ENCODE assay signal across 8 cellular contexts in the genomic region with DNA sequence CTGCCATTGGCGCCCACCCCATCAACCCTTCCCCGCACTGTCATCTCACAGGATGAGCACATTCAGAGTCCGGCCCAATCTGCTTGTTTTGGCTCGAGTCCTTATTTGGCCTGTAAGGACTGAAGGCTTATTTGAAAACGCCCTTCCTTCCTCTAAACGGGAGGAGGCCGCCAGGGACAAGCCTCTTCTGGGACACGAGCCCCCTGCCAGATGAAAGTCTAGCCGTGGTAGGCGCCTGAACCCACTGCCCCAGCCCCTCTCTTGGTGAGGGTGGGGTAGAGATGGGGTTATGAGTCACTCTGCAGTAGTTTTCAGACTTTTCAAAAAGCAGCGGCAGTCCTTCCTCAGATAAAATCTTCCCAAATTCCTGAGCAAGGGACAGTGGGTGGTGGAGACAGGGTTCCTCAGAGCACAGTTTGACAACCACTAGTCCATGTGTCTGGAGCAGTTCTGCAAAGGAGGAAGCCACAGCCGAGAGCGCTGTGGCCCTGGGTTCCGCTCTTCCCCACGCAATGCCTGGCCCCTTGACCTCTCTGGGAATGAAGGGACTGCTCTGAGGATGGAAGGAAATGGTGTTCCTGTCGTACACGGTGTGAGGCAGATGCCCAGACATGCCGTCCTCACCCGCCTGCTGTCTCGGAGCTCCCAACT. TPM values are rescaled to one million over a fixed set of nuclear protein-coding genes. Genes with fewer than 3 reads are reported as not detected.
A peak's percentile ranks its signal among the peaks of the same experiment; 100 is the strongest.
DNase-seq lines count a peak whose midpoint lies in the region; ATAC-seq and TF ChIP-seq lines count a peak whose summit lies in the region.

No MANE protein-coding gene starts in this region.

- CTCF ChIA-PET in activated CD4-positive, alpha-beta memory T cell treated with anti-CD3 and anti-CD28 coated beads for 36 hours (lab: Charles Lee): interaction anchor here (0.7 to 5.5 kb wide), 7 partner anchors 9 to 124 kb away, joined by 3 to 34 read pairs (median 4); no protein-coding TSS in a partner anchor

- H3K27ac Mint-ChIP-seq in activated CD4-positive, alpha-beta memory T cell treated with anti-CD3 and anti-CD28 coated beads for 36 hours: peak overlapping the region; percentile 99

- H3K36me3 Mint-ChIP-seq in activated CD4-positive, alpha-beta memory T cell treated with anti-CD3 and anti-CD28 coated beads for 36 hours: peaks cover 97% of the 10 kb centered on the region

- H3K4me3 ChIP-seq in heart left ventricle: peak overlapping the region in 5 of 12 donors; percentile 1 to 44 (median 5)
- H3K4me3 ChIP-seq in skin epidermis: peak overlapping the region in 2 of 7 experiments; percentile 3 to 5

- ATAC-seq in heart left ventricle (peak in 3 of 4 donors; percentile 30 to 42 (median 34)), HG02970 (IDR thresholded peaks at IDR 0.05; ENCODE audit: low FRiP score, unreplicated experiment) (no peak), left colon (no peak)

- no peak for TF ChIP-seq POLR2A in heart left ventricle (IDR thresholded peaks at IDR 0.05)

- no peaks in the 10 kb centered on the region for H3K9me3 Mint-ChIP-seq in activated CD4-positive, alpha-beta memory T cell treated with anti-CD3 and anti-CD28 coated beads for 36 hours

- H3K9me3 ChIP-seq in heart left ventricle: no peaks in the 10 kb centered on the region

- no peaks in the 10 kb centered on the region for H3K27me3 Mint-ChIP-seq in activated CD4-positive, alpha-beta memory T cell treated with anti-CD3 and anti-CD28 coated beads for 36 hours

- DNase-seq in NCI-H2029 (lab: John Stamatoyannopoulos, UW): peak; percentile 23
- no peak for DNase-seq in NCI-H2029 treated with DMSO at 0.1 percent for 48 hours (lab: John Stamatoyannopoulos, UW)
- DNase-seq in activated CD4-positive, alpha-beta memory T cell treated with anti-CD3 and anti-CD28 coated beads for 36 hours: peak; percentile 40
- DNase-seq in heart left ventricle: peak in 4 of 5 donors; percentile 78 to 89 (median 82)
- no peak for DNase-seq in NCI-H526 (lab: John Stamatoyannopoulos, UW)
- DNase-seq in left colon: no peak

- no peaks in the 10 kb centered on the region for H3K27me3 ChIP-seq in heart left ventricle

- POLR2A ChIA-PET in activated CD4-positive, alpha-beta memory T cell treated with anti-CD3 and anti-CD28 coated beads for 36 hours (lab: Charles Lee): interaction anchor here (0.9 to 5.2 kb wide), 11 partner anchors 9 to 121 kb away, joined by 3 to 39 read pairs (median 7); partner anchors contain the start of gene MYH9

- intact Hi-C loops in activated CD4-positive, alpha-beta memory T cell treated with anti-CD3 and anti-CD28 coated beads for 36 hours (cut with micrococcal nuclease): loop anchor here (1.0 to 5.0 kb wide), 3 partner anchors 9 to 173 kb away; no protein-coding TSS in a partner anchor
- intact Hi-C loops in heart left ventricle (cut with DNase I): loop anchor here in 8 of 10 donors (2.0 to 5.0 kb wide), 3 partner anchors 37 to 57 kb away; partner anchors contain the start of gene MYH9 (in 4 of the 8)
- intact Hi-C loops in left colon (cut with DNase I, micrococcal nuclease): no loop called here

- H3K27ac ChIP-seq in heart left ventricle: peak overlapping the region; percentile 89 to 100 (median 94)
- H3K27ac ChIP-seq in skin epidermis: peak overlapping the region; percentile 19 to 99 (median 89)

- no peak for TF ChIP-seq CTCF in heart left ventricle (IDR thresholded peaks at IDR 0.05)

- H3K4me1 ChIP-seq in heart left ventricle: peaks cover 71 to 100% (median 100%) of the 10 kb centered on the region in 12 donors

- H3K36me3 ChIP-seq in heart left ventricle: peaks cover 0 to 76% (median 47%) of the 10 kb centered on the region in 9 donors

- peak overlapping the region; percentile 75 for H3K4me3 Mint-ChIP-seq in activated CD4-positive, alpha-beta memory T cell treated with anti-CD3 and anti-CD28 coated beads for 36 hours

- peaks cover 86% of the 10 kb centered on the region for H3K4me1 Mint-ChIP-seq in activated CD4-positive, alpha-beta memory T cell treated with anti-CD3 and anti-CD28 coated beads for 36 hours (ENCODE audit: low read depth)

- WGBS in heart left ventricle, 4 donors: 26 to 44% (median 33%) methylated on average over 19 to 20 of the region's 20 CpGs

RNA-seq across cellular contexts. Expression of gene MYH9, which starts 57.0 kb away (rescaled TPM):
- total RNA-seq in activated CD4-positive, alpha-beta memory T cell treated with anti-CD3 and anti-CD28 coated beads for 36 hours: 100 to 1,000 TPM; 712 to 720 TPM
- total RNA-seq in heart left ventricle (100 to 1,000 TPM; 126 to 482 (median 238) TPM), left colon (100 to 1,000 TPM; 581 to 641 TPM)
- polyA plus RNA-seq in heart left ventricle: 100 to 1,000 TPM; 109 to 407 TPM

Comparison
In these comparisons a context has a peak if more than half of its experiments do, and no peak if none do; other contexts are left out.
1. DNase-seq: peak in NCI-H2029 (single experiment), activated CD4-positive, alpha-beta memory T cell treated with anti-CD3 and anti-CD28 coated beads for 36 hours (single experiment) and heart left ventricle (4 of 5); none in NCI-H2029 treated with DMSO at 0.1 percent for 48 hours (single experiment), NCI-H526 (0 of 2) and left colon (0 of 2).
2. ATAC-seq: peak in heart left ventricle (3 of 4); none in HG02970 (single experiment) and left colon (single experiment).
3. intact Hi-C loops: an anchor here in activated CD4-positive, alpha-beta memory T cell treated with anti-CD3 and anti-CD28 coated beads for 36 hours (1.0 to 5.0 kb wide) and heart left ventricle (2.0 to 5.0 kb wide); none called in left colon.